In genomic region chr12:56682323-56682722, GRCh38 we compare ENCODE assay signal across 15 cellular contexts. TPM values are rescaled to one million over a fixed set of nuclear protein-coding genes. Genes with fewer than 3 reads are reported as not detected.
DNase-seq lines count a peak whose midpoint lies in the region; ATAC-seq and TF ChIP-seq lines count a peak whose summit lies in the region.
"Had no signal": no experiment of that assay in that cellular context is flagged by ENCODE, and none has a peak within 500 bp of the region (broad histone marks: within the 10 kb centered on the region; RNA-seq: fewer than 3 reads in every experiment).

No MANE protein-coding gene starts in this region.

- peaks cover 2% of the 10 kb centered on the region for H3K79me1 ChIP-seq in trophoblast cell (ENCODE audit: low read length)

- H3K4me3 Mint-ChIP-seq in central memory CD8-positive, alpha-beta T cell = peak overlapping the region; percentile 98

- peak overlapping the region; percentile 75 for H3K4ac ChIP-seq in trophoblast cell (ENCODE audit: low read depth, low read length)

- H4K12ac ChIP-seq in trophoblast cell (ENCODE audit: low read depth, low read length) = no peak overlapping the region

- no peak for TF ChIP-seq POLR2A in Peyer's patch (IDR thresholded peaks at IDR 0.05)

- H3K79me2 ChIP-seq in trophoblast cell (ENCODE audit: control insufficient read depth, insufficient read depth, low read length, poor library complexity) = peaks cover 51% of the 10 kb centered on the region

- H3K27me3 ChIP-seq in GM06990 (replicated peaks; ENCODE audit: control insufficient read depth, insufficient read depth, low read length) (no peaks in the 10 kb centered on the region), Peyer's patch (no peaks in the 10 kb centered on the region), trophoblast cell (ENCODE audit: insufficient read depth, low read length) (no peaks in the 10 kb centered on the region)
- H3K27me3 ChIP-seq: right atrium auricular region, testis had no signal

- H3K9me3 Mint-ChIP-seq in central memory CD8-positive, alpha-beta T cell = no peaks in the 10 kb centered on the region

- H3K14ac ChIP-seq in trophoblast cell (ENCODE audit: low read length) = no peak overlapping the region

- no peak overlapping the region for H3K23ac ChIP-seq in trophoblast cell (ENCODE audit: low read length)

- no peak for ATAC-seq in central memory CD8-positive, alpha-beta T cell (replicated peaks; ENCODE audit: extremely low read depth, poor library complexity, severe bottlenecking)
- ATAC-seq in HG02970 (IDR thresholded peaks at IDR 0.05; ENCODE audit: low FRiP score, unreplicated experiment) = no peak
- no peak for ATAC-seq in HG03442 (IDR thresholded peaks at IDR 0.05; ENCODE audit: unreplicated experiment)
- ATAC-seq: mucosa of descending colon had no signal

- no peak overlapping the region for H3K18ac ChIP-seq in trophoblast cell (ENCODE audit: low read length)

- peaks cover 0 to 57% (median 14%) of the 10 kb centered on the region in 4 donors for H3K4me1 ChIP-seq in Peyer's patch
- H3K4me1 ChIP-seq in trophoblast cell (ENCODE audit: control insufficient read depth in 1 of 2, insufficient read depth in 2 of 2, low read length in 2 of 2) = peaks cover 0 to 4% of the 10 kb centered on the region in 2 experiments

- WGBS in trophoblast cell (ENCODE audit: extremely low coverage, insufficient coverage, insufficient read length) = no CpG with 5 or more reads among the region's 6 CpGs

- 0 out of 2 replicates have a peak overlapping the region, but pooled peaks have one; percentile 3 for H3K4me3 ChIP-seq in GM06990 (replicated peaks; ENCODE audit: low read depth, low read length)
- H3K4me3 ChIP-seq in Peyer's patch = no peak overlapping the region
- H3K4me3 ChIP-seq in trophoblast cell (ENCODE audit: low read depth, low read length) = no peak overlapping the region
- H3K4me3 ChIP-seq: mucosa of descending colon, right atrium auricular region, testis had no signal

- H2BK5ac ChIP-seq in trophoblast cell (ENCODE audit: low read depth, low read length, poor library complexity) = no peak overlapping the region

- no peaks in the 10 kb centered on the region for H3K9me3 ChIP-seq in Peyer's patch
- H3K9me3 ChIP-seq in trophoblast cell (ENCODE audit: insufficient read depth, low read depth, low read length) = no peaks in the 10 kb centered on the region
- H3K9me3 ChIP-seq: mucosa of descending colon, right atrium auricular region, testis had no signal

- H3K9ac ChIP-seq in trophoblast cell (ENCODE audit: low read length) = no peak overlapping the region

- H3K4me2 ChIP-seq in trophoblast cell (ENCODE audit: low read length) = no peak overlapping the region

- no peak for TF ChIP-seq CTCF in GM06990 (IDR thresholded peaks at IDR 0.05; ENCODE audit: insufficient read depth, low read length, poor library complexity, severe bottlenecking)
- no peak for TF ChIP-seq CTCF in Peyer's patch (IDR thresholded peaks at IDR 0.05)

- H2BK120ac ChIP-seq in trophoblast cell (ENCODE audit: insufficient read depth, low read length, poor library complexity) = no peak overlapping the region

- no peak overlapping the region for H4K91ac ChIP-seq in trophoblast cell (ENCODE audit: low read depth, low read length)

- DNase-seq in GM06990 (ENCODE audit: extremely low read depth, insufficient read length) (no peak), Peyer's patch (peak in 2 of 3 donors; percentile 11 to 38), trophoblast cell (no peak)
- no peak for DNase-seq in central memory CD8-positive, alpha-beta T cell (ENCODE audit: low spot score in 2 of 2)
- no peak for DNase-seq in stimulated activated CD4-positive, alpha-beta T cell treated with anti-CD3 and anti-CD28 coated beads, Interleukin-4, amount 100 ng/mL, for 4 hours
- DNase-seq: IMR-90, NCI-H1436 treated with DMSO at 0.1 percent for 48 hours, NCI-H510A treated with DMSO at 0.1 percent for 48 hours, SHP77, testis, WERI-Rb-1 had no signal

- H3K27ac Mint-ChIP-seq in central memory CD8-positive, alpha-beta T cell (ENCODE audit: low read depth) = peak overlapping the region; percentile 98

- no peak overlapping the region for H4K8ac ChIP-seq in trophoblast cell (ENCODE audit: low read depth, low read length)

- H3K27me3 Mint-ChIP-seq in central memory CD8-positive, alpha-beta T cell = no peaks in the 10 kb centered on the region

- no peak overlapping the region for H2BK12ac ChIP-seq in trophoblast cell (ENCODE audit: low read length)

- no peak overlapping the region for H2AFZ ChIP-seq in trophoblast cell (ENCODE audit: insufficient read depth, low read length, poor library complexity)

- H3K4me1 Mint-ChIP-seq in central memory CD8-positive, alpha-beta T cell = peaks cover 66% of the 10 kb centered on the region

- H3K36me3 ChIP-seq in GM06990 (ENCODE audit: control insufficient read depth, insufficient read depth, low read length) = peaks cover 6% of the 10 kb centered on the region
- peaks cover 0 to 7% (median 0%) of the 10 kb centered on the region in 3 donors for H3K36me3 ChIP-seq in Peyer's patch
- peaks cover 20 to 26% of the 10 kb centered on the region in 2 experiments for H3K36me3 ChIP-seq in trophoblast cell (ENCODE audit: control insufficient read depth in 1 of 2, insufficient read depth in 2 of 2, low read length in 2 of 2)

- H3K27ac ChIP-seq in Peyer's patch (peak overlapping the region in 1 of 4 donors; percentile 98), trophoblast cell (ENCODE audit: low read depth, low read length) (no peak overlapping the region)
- H3K27ac ChIP-seq: right atrium auricular region, testis, WERI-Rb-1 had no signal

- H3K36me3 Mint-ChIP-seq in central memory CD8-positive, alpha-beta T cell (ENCODE audit: insufficient read depth) = peaks cover 66% of the 10 kb centered on the region

- no peak overlapping the region for H2AK5ac ChIP-seq in trophoblast cell (ENCODE audit: low read length)

RNA-seq across cellular contexts. Expression of gene PTGES3, which starts 5.8 kb away (rescaled TPM):
- total RNA-seq in Peyer's patch = 10 to 100 TPM; 50.6 to 95.7 (median 67.3) TPM
- polyA plus RNA-seq in trophoblast cell (2013) = 298 and 301 TPM in 2 replicates

RNA-seq across cellular contexts. Expression of gene ATP5F1B, which starts 36.5 kb away (rescaled TPM):
- 100 to 1,000 TPM; 333 to 768 (median 688) TPM for total RNA-seq in Peyer's patch
- 513 and 514 TPM in 2 replicates for polyA plus RNA-seq in trophoblast cell (2013)

RNA-seq across cellular contexts. Expression of gene NACA, which starts 42.8 kb away (rescaled TPM):
- 100 to 1,000 TPM; 313 to 793 (median 416) TPM for total RNA-seq in Peyer's patch
- 1,910 and 1,942 TPM in 2 replicates for polyA plus RNA-seq in trophoblast cell (2013)

RNA-seq across cellular contexts. Expression of gene BAZ2A, which starts 52.2 kb away (rescaled TPM):
- 100 to 1,000 TPM in 3 of 4 donors, 10 to 100 TPM in 1; 98.2 to 259 (median 141) TPM for total RNA-seq in Peyer's patch
- 129 and 130 TPM in 2 replicates for polyA plus RNA-seq in trophoblast cell (2013)

Comparison
In these comparisons a context has a peak if more than half of its experiments do, and no peak if none do; other contexts are left out.
1. DNase-seq: peak in Peyer's patch (2 of 3); none in GM06990 (single experiment), central memory CD8-positive, alpha-beta T cell (0 of 2), trophoblast cell (0 of 2) and stimulated activated CD4-positive, alpha-beta T cell treated with anti-CD3 and anti-CD28 coated beads, Interleukin-4, amount 100 ng/mL, for 4 hours (0 of 2).